Comparison of ENCODE assay signal across 30 cellular contexts in genomic region chr17:75564195-75564594, GRCh38.
"Had no signal": no experiment of that assay in that cellular context is flagged by ENCODE, and none has a peak within 500 bp of the region (broad histone marks: within the 10 kb centered on the region; RNA-seq: fewer than 3 reads in every experiment).

No MANE protein-coding gene starts in this region.

- H3K27ac Mint-ChIP-seq: memory B cell; mesothelial cell of epicardium; natural killer cell treated with Interleukin-12 subunit alpha and Interleukin-12 subunit beta and Interleukin-15 and Interleukin-18, amount 100 ng/mL, for 72 hours; neural progenitor cell; progenitor cell of endocrine pancreas; stimulated activated naive CD8-positive, alpha-beta T cell treated with anti-CD3 and anti-CD28 coated beads, Interleukin-15, amount 100 ng/mL, for 72 hours had no signal

- H3K4me1 Mint-ChIP-seq: mesothelial cell of epicardium; stimulated activated naive CD8-positive, alpha-beta T cell treated with anti-CD3 and anti-CD28 coated beads, Interleukin-15, amount 100 ng/mL, for 72 hours had no signal

- H3K36me3 ChIP-seq: neural progenitor cell had no signal

- H3K4me3 ChIP-seq: dorsolateral prefrontal cortex, esophagus muscularis mucosa, heart right ventricle, lung, mucosa of descending colon, neural progenitor cell, smooth muscle cell, suprapubic skin had no signal

- H3K27ac ChIP-seq: dorsolateral prefrontal cortex, epithelial cell of prostate, esophagus muscularis mucosa, heart right ventricle, neural progenitor cell, parathyroid adenoma, suprapubic skin had no signal

- H3K36me3 Mint-ChIP-seq: mesothelial cell of epicardium; naive B cell; natural killer cell treated with Interleukin-12 subunit alpha and Interleukin-12 subunit beta and Interleukin-15 and Interleukin-18, amount 100 ng/mL, for 72 hours; neural progenitor cell had no signal

- H3K9me3 Mint-ChIP-seq: memory B cell; mesothelial cell of epicardium; naive B cell; natural killer cell treated with Interleukin-12 subunit alpha and Interleukin-12 subunit beta and Interleukin-15 and Interleukin-18, amount 100 ng/mL, for 72 hours; neural progenitor cell; stimulated activated naive CD8-positive, alpha-beta T cell treated with anti-CD3 and anti-CD28 coated beads, Interleukin-15, amount 100 ng/mL, for 72 hours had no signal

- H3K4me3 Mint-ChIP-seq: memory B cell; mesothelial cell of epicardium; naive B cell; natural killer cell treated with Interleukin-12 subunit alpha and Interleukin-12 subunit beta and Interleukin-15 and Interleukin-18, amount 100 ng/mL, for 72 hours; neural progenitor cell; stimulated activated naive CD8-positive, alpha-beta T cell treated with anti-CD3 and anti-CD28 coated beads, Interleukin-15, amount 100 ng/mL, for 72 hours had no signal

- H3K4me1 ChIP-seq: esophagus muscularis mucosa, heart right ventricle, neural progenitor cell, parathyroid adenoma had no signal

- ATAC-seq: heart right ventricle; left lobe of liver; natural killer cell treated with Interleukin-12 subunit alpha and Interleukin-12 subunit beta and Interleukin-15 and Interleukin-18, amount 100 ng/mL, for 72 hours; sciatic nerve; stimulated activated naive CD8-positive, alpha-beta T cell treated with anti-CD3 and anti-CD28 coated beads, Interleukin-15, amount 100 ng/mL, for 72 hours had no signal

- H3K9ac ChIP-seq: neural progenitor cell, parathyroid adenoma had no signal

- H3K27me3 Mint-ChIP-seq: memory B cell; naive B cell; natural killer cell treated with Interleukin-12 subunit alpha and Interleukin-12 subunit beta and Interleukin-15 and Interleukin-18, amount 100 ng/mL, for 72 hours; progenitor cell of endocrine pancreas; stimulated activated naive CD8-positive, alpha-beta T cell treated with anti-CD3 and anti-CD28 coated beads, Interleukin-15, amount 100 ng/mL, for 72 hours had no signal

- H3K9me3 ChIP-seq: esophagus muscularis mucosa, heart right ventricle, mucosa of descending colon, suprapubic skin had no signal

- DNase-seq: cerebellar nuclear complex; dorsolateral prefrontal cortex; effector CD4-positive, alpha-beta T cell; foreskin melanocyte; glutamatergic neuron; heart right ventricle; hypothalamus; kidney; mucosa of descending colon; naive B cell; stimulated activated CD4-positive, alpha-beta T cell treated with anti-CD3 and anti-CD28 coated beads, Interleukin-12 subunit alpha, Interleukin-12 subunit beta, amount 100 ng/mL, for 4 hours; stimulated activated CD4-positive, alpha-beta T cell treated with anti-CD3 and anti-CD28 coated beads, Interleukin-1b, Interleukin-23, amount 100 ng/mL, for 48 hours; stimulated activated CD4-positive, alpha-beta T cell treated with anti-CD3 and anti-CD28 coated beads, Interleukin-4, amount 100 ng/mL, for 1 hour; stimulated activated CD8-positive, alpha-beta memory T cell treated with anti-CD3 and anti-CD28 coated beads, Interleukin-4, amount 100 ng/mL, for 48 hours; stimulated activated naive CD4-positive, alpha-beta T cell; stimulated activated naive CD8-positive, alpha-beta T cell treated with anti-CD3 and anti-CD28 coated beads, Interleukin-15, amount 100 ng/mL, for 72 hours; trophoblast cell had no signal

- H3K27me3 ChIP-seq: dorsolateral prefrontal cortex, esophagus muscularis mucosa, heart right ventricle, neural progenitor cell, suprapubic skin had no signal
